ENCODE assay signal across 1 cellular context in the genomic region with DNA sequence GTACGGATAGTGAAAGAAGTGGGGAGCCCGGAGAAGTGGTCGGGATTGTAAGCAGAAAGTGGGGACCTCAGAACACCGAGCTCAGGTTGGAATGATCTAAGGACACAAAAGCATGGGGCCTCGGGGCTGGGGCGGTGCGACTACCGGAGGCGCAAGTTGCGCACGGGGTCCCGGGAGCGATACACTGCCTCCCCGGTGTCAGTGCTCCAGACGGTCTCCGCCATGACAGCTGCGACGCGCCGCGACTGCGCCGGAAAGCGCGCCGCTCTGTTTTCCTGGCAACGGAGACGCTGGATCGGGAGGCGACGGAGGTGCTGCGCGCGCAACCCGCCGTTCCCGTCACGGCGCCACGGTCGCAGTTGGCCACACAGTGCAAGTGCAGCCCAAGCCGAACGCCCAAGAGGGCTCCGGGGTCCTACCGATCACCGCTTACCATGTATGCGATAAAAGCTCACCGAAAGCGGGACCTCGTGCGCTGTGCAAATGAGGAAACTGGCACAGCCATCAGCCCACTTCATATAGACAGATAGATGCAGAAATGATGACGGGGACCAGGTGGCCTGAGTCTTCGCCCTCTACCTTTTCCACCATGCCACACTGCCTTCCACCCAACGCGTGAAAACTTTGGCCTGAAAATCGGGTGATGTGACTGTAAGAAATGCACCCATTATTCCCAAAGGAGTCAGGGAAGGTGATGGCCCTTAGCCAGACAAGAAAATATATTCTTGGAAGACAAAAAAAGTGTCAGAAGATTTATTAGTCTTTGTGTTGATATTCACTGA.
TF ChIP-seq lines count a peak whose summit lies in the region.

Gene MKS1, minus strand, starts transcription at position 249 of the 782 bp plus-strand sequence. Its CDS starts 25 bp downstream, at position 224.

TF ChIP-seq in HepG2, 621 proteins besides CTCF, POLR2A, EP300 and RAD21 (continued from another document and continues in another):
- peak; percentile 84; the same call in 1 of the 2 replicates for TF ChIP-seq ZNF510 (CRISPR knock-in tag; IDR thresholded peaks at IDR 0.05; ENCODE audit: low read depth)
- peak; percentile 65; the same call in 1 of the 2 replicates for TF ChIP-seq ARID2 (CRISPR knock-in tag; IDR thresholded peaks at IDR 0.05; ENCODE audit: borderline replicate concordance)
- TF ChIP-seq PHF21A (CRISPR knock-in tag; IDR thresholded peaks at IDR 0.05), result peak; percentile 46; the same call in 1 of the 2 replicates
- peak; percentile 54; the same call in 1 of the 2 replicates for TF ChIP-seq ZNF263 (CRISPR knock-in tag; IDR thresholded peaks at IDR 0.05)
- no peak; the same call in 1 of the 2 replicates for TF ChIP-seq HMG20B (CRISPR knock-in tag; conservative IDR thresholded peaks at IDR 0.05)
- peak; percentile 74; the same call in 1 of the 2 replicates for TF ChIP-seq ZIK1 (CRISPR knock-in tag; IDR thresholded peaks at IDR 0.05; ENCODE audit: borderline replicate concordance, low read depth)
- peak; percentile 33; the same call in 1 of the 2 replicates for TF ChIP-seq NFYB (CRISPR knock-in tag; IDR thresholded peaks at IDR 0.05)
- TF ChIP-seq, protein P1, sequence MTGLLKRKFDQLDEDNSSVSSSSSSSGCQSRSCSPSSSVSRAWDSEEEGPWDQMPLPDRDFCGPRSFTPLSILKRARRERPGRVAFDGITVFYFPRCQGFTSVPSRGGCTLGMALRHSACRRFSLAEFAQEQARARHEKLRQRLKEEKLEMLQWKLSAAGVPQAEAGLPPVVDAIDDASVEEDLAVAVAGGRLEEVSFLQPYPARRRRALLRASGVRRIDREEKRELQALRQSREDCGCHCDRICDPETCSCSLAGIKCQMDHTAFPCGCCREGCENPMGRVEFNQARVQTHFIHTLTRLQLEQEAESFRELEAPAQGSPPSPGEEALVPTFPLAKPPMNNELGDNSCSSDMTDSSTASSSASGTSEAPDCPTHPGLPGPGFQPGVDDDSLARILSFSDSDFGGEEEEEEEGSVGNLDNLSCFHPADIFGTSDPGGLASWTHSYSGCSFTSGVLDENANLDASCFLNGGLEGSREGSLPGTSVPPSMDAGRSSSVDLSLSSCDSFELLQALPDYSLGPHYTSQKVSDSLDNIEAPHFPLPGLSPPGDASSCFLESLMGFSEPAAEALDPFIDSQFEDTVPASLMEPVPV (CRISPR knock-in tag; IDR thresholded peaks at IDR 0.05), result peak; percentile 57; the same call in 1 of the 2 replicates
- TF ChIP-seq GABPA (IDR thresholded peaks at IDR 0.05; ENCODE audit: low read depth, low read length), result peak; percentile 64
- peak; percentile 88 for TF ChIP-seq GABPA (CRISPR knock-in tag; IDR thresholded peaks at IDR 0.05; ENCODE audit: low read depth)
- peak; percentile 90 for TF ChIP-seq ZNF224 (CRISPR knock-in tag; IDR thresholded peaks at IDR 0.05)
- TF ChIP-seq, protein P2, sequence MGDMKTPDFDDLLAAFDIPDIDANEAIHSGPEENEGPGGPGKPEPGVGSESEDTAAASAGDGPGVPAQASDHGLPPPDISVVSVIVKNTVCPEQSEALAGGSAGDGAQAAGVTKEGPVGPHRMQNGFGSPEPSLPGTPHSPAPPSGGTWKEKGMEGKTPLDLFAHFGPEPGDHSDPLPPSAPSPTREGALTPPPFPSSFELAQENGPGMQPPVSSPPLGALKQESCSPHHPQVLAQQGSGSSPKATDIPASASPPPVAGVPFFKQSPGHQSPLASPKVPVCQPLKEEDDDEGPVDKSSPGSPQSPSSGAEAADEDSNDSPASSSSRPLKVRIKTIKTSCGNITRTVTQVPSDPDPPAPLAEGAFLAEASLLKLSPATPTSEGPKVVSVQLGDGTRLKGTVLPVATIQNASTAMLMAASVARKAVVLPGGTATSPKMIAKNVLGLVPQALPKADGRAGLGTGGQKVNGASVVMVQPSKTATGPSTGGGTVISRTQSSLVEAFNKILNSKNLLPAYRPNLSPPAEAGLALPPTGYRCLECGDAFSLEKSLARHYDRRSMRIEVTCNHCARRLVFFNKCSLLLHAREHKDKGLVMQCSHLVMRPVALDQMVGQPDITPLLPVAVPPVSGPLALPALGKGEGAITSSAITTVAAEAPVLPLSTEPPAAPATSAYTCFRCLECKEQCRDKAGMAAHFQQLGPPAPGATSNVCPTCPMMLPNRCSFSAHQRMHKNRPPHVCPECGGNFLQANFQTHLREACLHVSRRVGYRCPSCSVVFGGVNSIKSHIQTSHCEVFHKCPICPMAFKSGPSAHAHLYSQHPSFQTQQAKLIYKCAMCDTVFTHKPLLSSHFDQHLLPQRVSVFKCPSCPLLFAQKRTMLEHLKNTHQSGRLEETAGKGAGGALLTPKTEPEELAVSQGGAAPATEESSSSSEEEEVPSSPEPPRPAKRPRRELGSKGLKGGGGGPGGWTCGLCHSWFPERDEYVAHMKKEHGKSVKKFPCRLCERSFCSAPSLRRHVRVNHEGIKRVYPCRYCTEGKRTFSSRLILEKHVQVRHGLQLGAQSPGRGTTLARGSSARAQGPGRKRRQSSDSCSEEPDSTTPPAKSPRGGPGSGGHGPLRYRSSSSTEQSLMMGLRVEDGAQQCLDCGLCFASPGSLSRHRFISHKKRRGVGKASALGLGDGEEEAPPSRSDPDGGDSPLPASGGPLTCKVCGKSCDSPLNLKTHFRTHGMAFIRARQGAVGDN (CRISPR knock-in tag; IDR thresholded peaks at IDR 0.05), result peak; percentile 98
- TF ChIP-seq KDM5B (CRISPR knock-in tag; IDR thresholded peaks at IDR 0.05; ENCODE audit: borderline replicate concordance), result peak; percentile 88
- TF ChIP-seq ZBTB25 (CRISPR knock-in tag; IDR thresholded peaks at IDR 0.05), result peak; percentile 84; the same call in 1 of the 2 replicates
- TF ChIP-seq ZNF549 (CRISPR knock-in tag; IDR thresholded peaks at IDR 0.05), result no peak
- no peak for TF ChIP-seq BCLAF1 (IDR thresholded peaks at IDR 0.05)
- TF ChIP-seq, protein P3, sequence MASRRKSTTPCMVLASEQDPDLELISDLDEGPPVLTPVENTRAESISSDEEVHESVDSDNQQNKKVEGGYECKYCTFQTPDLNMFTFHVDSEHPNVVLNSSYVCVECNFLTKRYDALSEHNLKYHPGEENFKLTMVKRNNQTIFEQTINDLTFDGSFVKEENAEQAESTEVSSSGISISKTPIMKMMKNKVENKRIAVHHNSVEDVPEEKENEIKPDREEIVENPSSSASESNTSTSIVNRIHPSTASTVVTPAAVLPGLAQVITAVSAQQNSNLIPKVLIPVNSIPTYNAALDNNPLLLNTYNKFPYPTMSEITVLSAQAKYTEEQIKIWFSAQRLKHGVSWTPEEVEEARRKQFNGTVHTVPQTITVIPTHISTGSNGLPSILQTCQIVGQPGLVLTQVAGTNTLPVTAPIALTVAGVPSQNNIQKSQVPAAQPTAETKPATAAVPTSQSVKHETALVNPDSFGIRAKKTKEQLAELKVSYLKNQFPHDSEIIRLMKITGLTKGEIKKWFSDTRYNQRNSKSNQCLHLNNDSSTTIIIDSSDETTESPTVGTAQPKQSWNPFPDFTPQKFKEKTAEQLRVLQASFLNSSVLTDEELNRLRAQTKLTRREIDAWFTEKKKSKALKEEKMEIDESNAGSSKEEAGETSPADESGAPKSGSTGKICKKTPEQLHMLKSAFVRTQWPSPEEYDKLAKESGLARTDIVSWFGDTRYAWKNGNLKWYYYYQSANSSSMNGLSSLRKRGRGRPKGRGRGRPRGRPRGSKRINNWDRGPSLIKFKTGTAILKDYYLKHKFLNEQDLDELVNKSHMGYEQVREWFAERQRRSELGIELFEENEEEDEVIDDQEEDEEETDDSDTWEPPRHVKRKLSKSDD (CRISPR knock-in tag; IDR thresholded peaks at IDR 0.05; ENCODE audit: low read depth), result peak; percentile 92
- 0 out of 2 replicates have a peak, but pooled peaks have one; percentile 66 for TF ChIP-seq ZNF577 (CRISPR knock-in tag; IDR thresholded peaks at IDR 0.05; ENCODE audit: borderline replicate concordance, low read depth)
- peak; percentile 58 for TF ChIP-seq FOXP4 (CRISPR knock-in tag; IDR thresholded peaks at IDR 0.05)
- 0 out of 2 replicates have a peak, but pooled peaks have one; percentile 21 for TF ChIP-seq ZNF124 (CRISPR knock-in tag; IDR thresholded peaks at IDR 0.05)
- no peak for TF ChIP-seq ZNF441 (CRISPR knock-in tag; IDR thresholded peaks at IDR 0.05; ENCODE audit: borderline replicate concordance)
- TF ChIP-seq ZSCAN12 (CRISPR knock-in tag; IDR thresholded peaks at IDR 0.05), result no peak
- no peak for TF ChIP-seq ZNF329 (CRISPR knock-in tag; IDR thresholded peaks at IDR 0.05; ENCODE audit: low read depth)
- peak; percentile 81 for TF ChIP-seq HINFP (CRISPR knock-in tag; IDR thresholded peaks at IDR 0.05; ENCODE audit: low read depth)
- 0 out of 2 replicates have a peak, but pooled peaks have one; percentile 19 for TF ChIP-seq ZBTB1 (CRISPR knock-in tag; IDR thresholded peaks at IDR 0.05; ENCODE audit: borderline replicate concordance)
- TF ChIP-seq, protein P4, sequence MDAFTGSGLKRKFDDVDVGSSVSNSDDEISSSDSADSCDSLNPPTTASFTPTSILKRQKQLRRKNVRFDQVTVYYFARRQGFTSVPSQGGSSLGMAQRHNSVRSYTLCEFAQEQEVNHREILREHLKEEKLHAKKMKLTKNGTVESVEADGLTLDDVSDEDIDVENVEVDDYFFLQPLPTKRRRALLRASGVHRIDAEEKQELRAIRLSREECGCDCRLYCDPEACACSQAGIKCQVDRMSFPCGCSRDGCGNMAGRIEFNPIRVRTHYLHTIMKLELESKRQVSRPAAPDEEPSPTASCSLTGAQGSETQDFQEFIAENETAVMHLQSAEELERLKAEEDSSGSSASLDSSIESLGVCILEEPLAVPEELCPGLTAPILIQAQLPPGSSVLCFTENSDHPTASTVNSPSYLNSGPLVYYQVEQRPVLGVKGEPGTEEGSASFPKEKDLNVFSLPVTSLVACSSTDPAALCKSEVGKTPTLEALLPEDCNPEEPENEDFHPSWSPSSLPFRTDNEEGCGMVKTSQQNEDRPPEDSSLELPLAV (CRISPR knock-in tag; conservative IDR thresholded peaks at IDR 0.05; ENCODE audit: low read depth), result no peak
- TF ChIP-seq ATM (IDR thresholded peaks at IDR 0.05; ENCODE audit: borderline replicate concordance), result no peak
- TF ChIP-seq EEA1 (CRISPR knock-in tag; IDR thresholded peaks at IDR 0.05; ENCODE audit: borderline replicate concordance), result peak; percentile 62; the same call in 1 of the 2 replicates
- TF ChIP-seq FOXP1 (IDR thresholded peaks at IDR 0.05), result no peak
- TF ChIP-seq FOXP1 (CRISPR knock-in tag; IDR thresholded peaks at IDR 0.05), result no peak
- no peak for TF ChIP-seq NR2F1 (CRISPR knock-in tag; IDR thresholded peaks at IDR 0.05)
- no peak for TF ChIP-seq ZNF354B (CRISPR knock-in tag; IDR thresholded peaks at IDR 0.05)
- TF ChIP-seq TARDBP (CRISPR knock-in tag; IDR thresholded peaks at IDR 0.05), result peak; percentile 80; the same call in 1 of the 2 replicates
